Comparison of ENCODE assay signal across 11 cellular contexts in the genomic region with DNA sequence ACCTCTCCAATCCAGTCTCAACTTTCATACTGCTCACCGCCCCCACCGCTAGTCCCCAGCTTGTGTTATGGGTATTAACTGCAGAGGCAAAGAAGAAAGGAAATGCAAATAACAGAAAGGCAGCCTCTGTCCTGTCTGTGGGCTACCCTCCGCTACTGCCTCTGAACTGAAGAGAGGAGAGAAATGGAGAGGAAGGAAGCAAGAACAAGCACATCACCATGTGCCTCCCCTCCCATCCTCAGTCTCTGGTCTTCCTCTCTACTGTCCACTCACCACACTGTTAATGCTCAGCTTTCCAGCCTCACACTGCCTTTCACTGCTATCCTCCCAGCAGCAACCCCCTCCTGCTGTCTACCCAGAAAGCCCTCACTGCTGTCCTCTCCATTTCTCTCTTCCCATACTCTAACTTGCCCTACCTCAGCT.
DNase-seq lines count a peak whose midpoint lies in the region; ATAC-seq and TF ChIP-seq lines count a peak whose summit lies in the region.
"Had no signal": no experiment of that assay in that cellular context is flagged by ENCODE, and none has a peak within 500 bp of the region (broad histone marks: within the 10 kb centered on the region; RNA-seq: fewer than 3 reads in every experiment).

No MANE protein-coding gene starts in this region.

- no peaks in the 10 kb centered on the region for H3K27me3 ChIP-seq in heart left ventricle

- peaks cover 0 to 43% (median 7%) of the 10 kb centered on the region in 9 donors for H3K36me3 ChIP-seq in heart left ventricle

- TF ChIP-seq POLR2A in heart left ventricle (IDR thresholded peaks at IDR 0.05): no peak

- no peak overlapping the region for H3K27ac ChIP-seq in heart left ventricle

- POLR2A ChIA-PET in activated CD8-positive, alpha-beta T cell treated with anti-CD3 and anti-CD28 coated beads for 36 hours (lab: Charles Lee): interaction anchor here (1.0 to 1.1 kb wide), 2 partner anchors 111 to 296 kb away, joined by 3 to 4 read pairs; no protein-coding TSS in a partner anchor

- H3K27me3 Mint-ChIP-seq in activated CD8-positive, alpha-beta memory T cell treated with anti-CD3 and anti-CD28 coated beads, Interleukin-2, amount 10 ng/mL, durations not matched to agents 7 days and 5 days: no peaks in the 10 kb centered on the region
- no peaks in the 10 kb centered on the region for H3K27me3 Mint-ChIP-seq in activated CD8-positive, alpha-beta T cell treated with anti-CD3 and anti-CD28 coated beads for 36 hours
- H3K27me3 Mint-ChIP-seq in neural crest cell (ENCODE audit: low read depth): no peaks in the 10 kb centered on the region
- H3K27me3 Mint-ChIP-seq in mesothelial cell of epicardium (ENCODE audit: low read depth): no peaks in the 10 kb centered on the region

- peaks cover 7% of the 10 kb centered on the region for H3K9me3 Mint-ChIP-seq in activated CD8-positive, alpha-beta memory T cell treated with anti-CD3 and anti-CD28 coated beads, Interleukin-2, amount 10 ng/mL, durations not matched to agents 7 days and 5 days (ENCODE audit: low read depth)
- no peaks in the 10 kb centered on the region for H3K9me3 Mint-ChIP-seq in activated CD8-positive, alpha-beta T cell treated with anti-CD3 and anti-CD28 coated beads for 36 hours
- H3K9me3 Mint-ChIP-seq in neural crest cell (peaks cover 7% of the 10 kb centered on the region), mesothelial cell of epicardium (peaks cover 13% of the 10 kb centered on the region)

- CTCF ChIA-PET in activated CD8-positive, alpha-beta memory T cell treated with anti-CD3 and anti-CD28 coated beads, Interleukin-2, amount 10 ng/mL, durations not matched to agents 7 days and 5 days (lab: Charles Lee): interaction anchor here (1.2 to 1.3 kb wide), 2 partner anchors 401 to 607 kb away, joined by 4 read pairs; no protein-coding TSS in a partner anchor
- CTCF ChIA-PET in activated CD8-positive, alpha-beta T cell treated with anti-CD3 and anti-CD28 coated beads for 36 hours (lab: Charles Lee): interaction anchor here (1.5 kb wide), 1 partner anchor 401 kb away, joined by 9 read pairs; no protein-coding TSS in a partner anchor

- intact Hi-C loops in activated CD8-positive, alpha-beta T cell treated with anti-CD3 and anti-CD28 coated beads for 36 hours (cut with micrococcal nuclease): loop anchor here (10.0 kb wide), 1 partner anchor 289 kb away; no protein-coding TSS in a partner anchor
- intact Hi-C loops in heart left ventricle (cut with DNase I): loop anchor here in 4 of 10 donors (10.0 kb wide), 4 partner anchors 299 to 621 kb away; partner anchors contain the start of gene TNIK (in 1 of the 4)

- peak; percentile 45 for DNase-seq in activated CD8-positive, alpha-beta memory T cell treated with anti-CD3 and anti-CD28 coated beads, Interleukin-2, amount 10 ng/mL, durations not matched to agents 7 days and 5 days
- DNase-seq in activated CD8-positive, alpha-beta memory T cell treated with anti-CD3 and anti-CD28 coated beads, Interleukin-2, amount 50 U/mL, for 48 hours: no peak
- peak; percentile 42 for DNase-seq in activated CD8-positive, alpha-beta T cell treated with anti-CD3 and anti-CD28 coated beads for 36 hours
- DNase-seq in neural crest cell (ENCODE audit: low read depth, low spot score): no peak
- DNase-seq in mesothelial cell of epicardium (ENCODE audit: low spot score in 2 of 2, unreplicated experiment in 2 of 2): no peak
- DNase-seq in heart left ventricle: no peak
- no peak for DNase-seq in KG1 (lab: John Stamatoyannopoulos, UW)
- DNase-seq: NCI-H446, posterior cingulate gyrus had no signal

- peaks cover 0 to 14% (median 9%) of the 10 kb centered on the region in 12 donors for H3K9me3 ChIP-seq in heart left ventricle

- WGBS in heart left ventricle, 4 donors: 86 to 91% (median 89%) methylated on average over 3 of the region's 3 CpGs

- H3K27ac Mint-ChIP-seq in activated CD8-positive, alpha-beta memory T cell treated with anti-CD3 and anti-CD28 coated beads, Interleukin-2, amount 10 ng/mL, durations not matched to agents 7 days and 5 days: peak overlapping the region; percentile 82
- H3K27ac Mint-ChIP-seq in activated CD8-positive, alpha-beta T cell treated with anti-CD3 and anti-CD28 coated beads for 36 hours: peak overlapping the region; percentile 86
- peak overlapping the region; percentile 40 for H3K27ac Mint-ChIP-seq in neural crest cell (ENCODE audit: unreplicated experiment)
- H3K27ac Mint-ChIP-seq in mesothelial cell of epicardium: no peak overlapping the region

- H3K4me3 Mint-ChIP-seq in activated CD8-positive, alpha-beta memory T cell treated with anti-CD3 and anti-CD28 coated beads, Interleukin-2, amount 10 ng/mL, durations not matched to agents 7 days and 5 days: peak overlapping the region; percentile 38
- H3K4me3 Mint-ChIP-seq in activated CD8-positive, alpha-beta T cell treated with anti-CD3 and anti-CD28 coated beads for 36 hours: peak overlapping the region; percentile 35
- H3K4me3 Mint-ChIP-seq in neural crest cell (peak overlapping the region; percentile 0), mesothelial cell of epicardium (no peak overlapping the region)

- peaks cover 48% of the 10 kb centered on the region for H3K36me3 Mint-ChIP-seq in activated CD8-positive, alpha-beta memory T cell treated with anti-CD3 and anti-CD28 coated beads, Interleukin-2, amount 10 ng/mL, durations not matched to agents 7 days and 5 days
- peaks cover 53% of the 10 kb centered on the region for H3K36me3 Mint-ChIP-seq in activated CD8-positive, alpha-beta T cell treated with anti-CD3 and anti-CD28 coated beads for 36 hours (ENCODE audit: low read depth)
- H3K36me3 Mint-ChIP-seq in neural crest cell (ENCODE audit: low read depth) (peaks cover 31% of the 10 kb centered on the region), mesothelial cell of epicardium (peaks cover 5% of the 10 kb centered on the region)

- no peaks in the 10 kb centered on the region for H3K4me1 ChIP-seq in heart left ventricle

- ATAC-seq in activated CD8-positive, alpha-beta memory T cell treated with anti-CD3 and anti-CD28 coated beads, Interleukin-2, amount 10 ng/mL, durations not matched to agents 7 days and 5 days: peak; percentile 50
- peak; percentile 47 for ATAC-seq in HG02571 (IDR thresholded peaks at IDR 0.05; ENCODE audit: unreplicated experiment)
- peak; percentile 45 for ATAC-seq in activated CD8-positive, alpha-beta T cell treated with anti-CD3 and anti-CD28 coated beads for 36 hours
- no peak for ATAC-seq in heart left ventricle
- ATAC-seq: SK-N-SH treated with all-trans-retinoic acid at 6 μM for 48 hours had no signal

- peaks cover 19% of the 10 kb centered on the region for H3K4me1 Mint-ChIP-seq in activated CD8-positive, alpha-beta memory T cell treated with anti-CD3 and anti-CD28 coated beads, Interleukin-2, amount 10 ng/mL, durations not matched to agents 7 days and 5 days
- peaks cover 25% of the 10 kb centered on the region for H3K4me1 Mint-ChIP-seq in activated CD8-positive, alpha-beta T cell treated with anti-CD3 and anti-CD28 coated beads for 36 hours (ENCODE audit: low read depth)
- H3K4me1 Mint-ChIP-seq in neural crest cell (peaks cover 29% of the 10 kb centered on the region), mesothelial cell of epicardium (peaks cover 24% of the 10 kb centered on the region)

- no peak overlapping the region for H3K4me3 ChIP-seq in heart left ventricle

- TF ChIP-seq CTCF in activated CD8-positive, alpha-beta T cell treated with anti-CD3 and anti-CD28 coated beads for 36 hours (IDR thresholded peaks at IDR 0.05): no peak
- TF ChIP-seq CTCF in neural crest cell (conservative IDR thresholded peaks at IDR 0.05) (no peak), mesothelial cell of epicardium (IDR thresholded peaks at IDR 0.05; ENCODE audit: unreplicated experiment) (no peak), heart left ventricle (IDR thresholded peaks at IDR 0.05) (no peak)

Comparison
In these comparisons a context has a peak if more than half of its experiments do, and no peak if none do; other contexts are left out.
1. DNase-seq: peak in activated CD8-positive, alpha-beta memory T cell treated with anti-CD3 and anti-CD28 coated beads, Interleukin-2, amount 10 ng/mL, durations not matched to agents 7 days and 5 days (single experiment) and activated CD8-positive, alpha-beta T cell treated with anti-CD3 and anti-CD28 coated beads for 36 hours (single experiment); none in activated CD8-positive, alpha-beta memory T cell treated with anti-CD3 and anti-CD28 coated beads, Interleukin-2, amount 50 U/mL, for 48 hours (single experiment), neural crest cell (single experiment), mesothelial cell of epicardium (0 of 2), heart left ventricle (0 of 5) and KG1 (single experiment).
2. ATAC-seq: peak in activated CD8-positive, alpha-beta memory T cell treated with anti-CD3 and anti-CD28 coated beads, Interleukin-2, amount 10 ng/mL, durations not matched to agents 7 days and 5 days (single experiment), HG02571 (single experiment) and activated CD8-positive, alpha-beta T cell treated with anti-CD3 and anti-CD28 coated beads for 36 hours (single experiment); none in heart left ventricle (0 of 4).